1 cellular context compared by ENCODE assay signal in the genomic region with DNA sequence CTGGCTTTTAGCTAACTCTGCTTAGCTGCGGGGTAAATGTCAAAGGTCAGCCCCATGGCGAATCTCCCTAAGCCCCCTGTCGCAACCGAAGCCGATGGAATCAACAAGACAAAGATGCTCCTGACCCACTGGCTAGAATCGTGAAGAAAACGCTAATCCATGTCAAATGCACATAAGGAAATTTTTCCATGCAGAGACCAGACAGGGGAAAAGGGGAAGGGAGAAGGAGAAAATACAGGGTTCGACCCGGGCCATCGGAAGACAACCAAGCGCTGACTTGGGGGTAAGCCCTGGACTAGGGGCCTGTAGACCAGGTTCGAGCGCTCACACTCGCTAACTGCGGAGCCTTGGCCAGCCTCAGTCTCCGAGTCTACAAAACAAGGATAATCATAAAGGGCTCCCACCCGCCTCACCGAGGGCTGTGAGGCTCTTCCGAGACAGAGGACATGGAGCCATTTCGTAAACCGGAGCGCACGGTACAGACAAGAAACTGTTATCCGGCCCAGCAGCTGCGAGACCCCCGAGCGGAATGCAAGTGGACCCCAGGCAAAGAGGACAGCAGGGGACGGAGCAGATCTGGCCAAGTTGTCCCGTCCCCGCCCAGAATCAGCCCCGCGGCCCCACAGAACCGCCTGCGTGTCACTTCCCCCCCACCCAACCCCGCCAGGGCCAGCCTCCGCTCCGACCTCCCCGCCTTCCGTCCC.
TF ChIP-seq lines count a peak whose summit lies in the region.

No MANE protein-coding gene starts in this region.

TF ChIP-seq in K562, 482 proteins besides CTCF, POLR2A, EP300 and RAD21 (continued from another document):
- TF ChIP-seq NR2C2 (CRISPR knock-in tag; IDR thresholded peaks at IDR 0.05) = peak; percentile 76
- peak; percentile 88 for TF ChIP-seq NR2C2 (tag; IDR thresholded peaks at IDR 0.05)
- TF ChIP-seq BHLHE40 (IDR thresholded peaks at IDR 0.05; ENCODE audit: low read length) = no peak
- 0 out of 2 replicates have a peak, but pooled peaks have one; percentile 7 for TF ChIP-seq KAT7 (CRISPR knock-in tag; IDR thresholded peaks at IDR 0.05; ENCODE audit: borderline replicate concordance)
- TF ChIP-seq SMARCE1 (IDR thresholded peaks at IDR 0.05) = 0 out of 2 replicates have a peak, but pooled peaks have one; percentile 37
- TF ChIP-seq ZNF212 (CRISPR knock-in tag; IDR thresholded peaks at IDR 0.05) = no peak
- TF ChIP-seq ZNF277 (CRISPR knock-in tag; IDR thresholded peaks at IDR 0.05; ENCODE audit: borderline replicate concordance) = no peak
- TF ChIP-seq ETV5 (CRISPR knock-in tag; IDR thresholded peaks at IDR 0.05; ENCODE audit: low read depth) = 0 out of 2 replicates have a peak, but pooled peaks have one; percentile 48
- TF ChIP-seq RBM15 (IDR thresholded peaks at IDR 0.05; ENCODE audit: insufficient read depth, low read length) = no peak
- TF ChIP-seq CREB3L1 (IDR thresholded peaks at IDR 0.05; ENCODE audit: borderline replicate concordance, low read depth) = no peak
- TF ChIP-seq ZKSCAN1 (IDR thresholded peaks at IDR 0.05; ENCODE audit: low read depth, low read length) = no peak
- TF ChIP-seq, protein P1, sequence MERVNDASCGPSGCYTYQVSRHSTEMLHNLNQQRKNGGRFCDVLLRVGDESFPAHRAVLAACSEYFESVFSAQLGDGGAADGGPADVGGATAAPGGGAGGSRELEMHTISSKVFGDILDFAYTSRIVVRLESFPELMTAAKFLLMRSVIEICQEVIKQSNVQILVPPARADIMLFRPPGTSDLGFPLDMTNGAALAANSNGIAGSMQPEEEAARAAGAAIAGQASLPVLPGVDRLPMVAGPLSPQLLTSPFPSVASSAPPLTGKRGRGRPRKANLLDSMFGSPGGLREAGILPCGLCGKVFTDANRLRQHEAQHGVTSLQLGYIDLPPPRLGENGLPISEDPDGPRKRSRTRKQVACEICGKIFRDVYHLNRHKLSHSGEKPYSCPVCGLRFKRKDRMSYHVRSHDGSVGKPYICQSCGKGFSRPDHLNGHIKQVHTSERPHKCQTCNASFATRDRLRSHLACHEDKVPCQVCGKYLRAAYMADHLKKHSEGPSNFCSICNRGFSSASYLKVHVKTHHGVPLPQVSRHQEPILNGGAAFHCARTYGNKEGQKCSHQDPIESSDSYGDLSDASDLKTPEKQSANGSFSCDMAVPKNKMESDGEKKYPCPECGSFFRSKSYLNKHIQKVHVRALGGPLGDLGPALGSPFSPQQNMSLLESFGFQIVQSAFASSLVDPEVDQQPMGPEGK (CRISPR knock-in tag; IDR thresholded peaks at IDR 0.05; ENCODE audit: borderline replicate concordance) = no peak
- TF ChIP-seq, protein P2, sequence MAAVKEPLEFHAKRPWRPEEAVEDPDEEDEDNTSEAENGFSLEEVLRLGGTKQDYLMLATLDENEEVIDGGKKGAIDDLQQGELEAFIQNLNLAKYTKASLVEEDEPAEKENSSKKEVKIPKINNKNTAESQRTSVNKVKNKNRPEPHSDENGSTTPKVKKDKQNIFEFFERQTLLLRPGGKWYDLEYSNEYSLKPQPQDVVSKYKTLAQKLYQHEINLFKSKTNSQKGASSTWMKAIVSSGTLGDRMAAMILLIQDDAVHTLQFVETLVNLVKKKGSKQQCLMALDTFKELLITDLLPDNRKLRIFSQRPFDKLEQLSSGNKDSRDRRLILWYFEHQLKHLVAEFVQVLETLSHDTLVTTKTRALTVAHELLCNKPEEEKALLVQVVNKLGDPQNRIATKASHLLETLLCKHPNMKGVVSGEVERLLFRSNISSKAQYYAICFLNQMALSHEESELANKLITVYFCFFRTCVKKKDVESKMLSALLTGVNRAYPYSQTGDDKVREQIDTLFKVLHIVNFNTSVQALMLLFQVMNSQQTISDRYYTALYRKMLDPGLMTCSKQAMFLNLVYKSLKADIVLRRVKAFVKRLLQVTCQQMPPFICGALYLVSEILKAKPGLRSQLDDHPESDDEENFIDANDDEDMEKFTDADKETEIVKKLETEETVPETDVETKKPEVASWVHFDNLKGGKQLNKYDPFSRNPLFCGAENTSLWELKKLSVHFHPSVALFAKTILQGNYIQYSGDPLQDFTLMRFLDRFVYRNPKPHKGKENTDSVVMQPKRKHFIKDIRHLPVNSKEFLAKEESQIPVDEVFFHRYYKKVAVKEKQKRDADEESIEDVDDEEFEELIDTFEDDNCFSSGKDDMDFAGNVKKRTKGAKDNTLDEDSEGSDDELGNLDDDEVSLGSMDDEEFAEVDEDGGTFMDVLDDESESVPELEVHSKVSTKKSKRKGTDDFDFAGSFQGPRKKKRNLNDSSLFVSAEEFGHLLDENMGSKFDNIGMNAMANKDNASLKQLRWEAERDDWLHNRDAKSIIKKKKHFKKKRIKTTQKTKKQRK (IDR thresholded peaks at IDR 0.05; ENCODE audit: borderline replicate concordance, low read depth, low read length) = no peak
- 0 out of 2 replicates have a peak, but pooled peaks have one; percentile 22 for TF ChIP-seq GATA2 (CRISPR knock-in tag; IDR thresholded peaks at IDR 0.05)
- 0 out of 2 replicates have a peak, but pooled peaks have one; percentile 21 for TF ChIP-seq CEBPB (tag; IDR thresholded peaks at IDR 0.05)
- peak; percentile 34; the same call in 1 of the 2 replicates for TF ChIP-seq ETS1 (conservative IDR thresholded peaks at IDR 0.05; ENCODE audit: control insufficient read depth, low read depth, low read length)
- no peak for TF ChIP-seq EHMT2 (IDR thresholded peaks at IDR 0.05)
- TF ChIP-seq MED1 (CRISPR knock-in tag; IDR thresholded peaks at IDR 0.05; ENCODE audit: borderline replicate concordance) = no peak
- TF ChIP-seq SPI1 (IDR thresholded peaks at IDR 0.05; ENCODE audit: borderline replicate concordance, low read depth, low read length) = peak; percentile 49; the same call in 1 of the 2 replicates
- TF ChIP-seq ZBTB8A (IDR thresholded peaks at IDR 0.05; ENCODE audit: partially characterized antibody) = no peak
- TF ChIP-seq, protein P3, sequence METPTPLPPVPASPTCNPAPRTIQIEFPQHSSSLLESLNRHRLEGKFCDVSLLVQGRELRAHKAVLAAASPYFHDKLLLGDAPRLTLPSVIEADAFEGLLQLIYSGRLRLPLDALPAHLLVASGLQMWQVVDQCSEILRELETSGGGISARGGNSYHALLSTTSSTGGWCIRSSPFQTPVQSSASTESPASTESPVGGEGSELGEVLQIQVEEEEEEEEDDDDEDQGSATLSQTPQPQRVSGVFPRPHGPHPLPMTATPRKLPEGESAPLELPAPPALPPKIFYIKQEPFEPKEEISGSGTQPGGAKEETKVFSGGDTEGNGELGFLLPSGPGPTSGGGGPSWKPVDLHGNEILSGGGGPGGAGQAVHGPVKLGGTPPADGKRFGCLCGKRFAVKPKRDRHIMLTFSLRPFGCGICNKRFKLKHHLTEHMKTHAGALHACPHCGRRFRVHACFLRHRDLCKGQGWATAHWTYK (CRISPR knock-in tag; IDR thresholded peaks at IDR 0.05) = 0 out of 2 replicates have a peak, but pooled peaks have one; percentile 43
- no peak for TF ChIP-seq ZNF24 (IDR thresholded peaks at IDR 0.05)
- TF ChIP-seq, protein P4, sequence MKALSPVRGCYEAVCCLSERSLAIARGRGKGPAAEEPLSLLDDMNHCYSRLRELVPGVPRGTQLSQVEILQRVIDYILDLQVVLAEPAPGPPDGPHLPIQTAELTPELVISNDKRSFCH (CRISPR knock-in tag; IDR thresholded peaks at IDR 0.05) = no peak
- TF ChIP-seq, protein P4 (tag; IDR thresholded peaks at IDR 0.05) = peak; percentile 69; the same call in 1 of the 2 replicates
- TF ChIP-seq PYGO2 (tag; IDR thresholded peaks at IDR 0.05) = no peak
- no peak for TF ChIP-seq CBFA2T2 (conservative IDR thresholded peaks at IDR 0.05)
- TF ChIP-seq MBD2 (IDR thresholded peaks at IDR 0.05; ENCODE audit: borderline replicate concordance, low read depth) = no peak
- no peak for TF ChIP-seq ARHGAP35 (IDR thresholded peaks at IDR 0.05; ENCODE audit: partially characterized antibody)
- TF ChIP-seq ZC3H11A (IDR thresholded peaks at IDR 0.05; ENCODE audit: low read depth, low read length) = no peak
TF ChIP-seq in K562: peak in this region for 31.
